In genomic region chr19:50724522-50725217, GRCh38 we compare ENCODE assay signal across 8 cellular contexts. TPM values are rescaled to one million over a fixed set of nuclear protein-coding genes. Genes with fewer than 3 reads are reported as not detected.
DNase-seq lines count a peak whose midpoint lies in the region; ATAC-seq and TF ChIP-seq lines count a peak whose summit lies in the region.

No MANE protein-coding gene starts in this region.

- H3K27ac ChIP-seq in CD4-positive, alpha-beta T cell (ENCODE audit: low read depth, low read length) = peak overlapping the region; percentile 41
- H3K27ac ChIP-seq in HUES64 (ENCODE audit: low read depth, low read length) = peak overlapping the region; percentile 49; the same call in 1 of the 2 replicates

- H3K4me1 Mint-ChIP-seq in CD4-positive, alpha-beta T cell (ENCODE audit: low read depth) = peaks cover 36% of the 10 kb centered on the region
- peaks cover 46% of the 10 kb centered on the region for H3K4me1 Mint-ChIP-seq in nephron

- no peaks in the 10 kb centered on the region for H3K36me3 ChIP-seq in HUES64 (ENCODE audit: insufficient read depth, low read length)

- intact Hi-C loops in CD4-positive, alpha-beta T cell (cut with DNase I, micrococcal nuclease) = loop anchor here (2.0 to 10.0 kb wide), 4 partner anchors 58 to 390 kb away; no protein-coding TSS in a partner anchor

- peak overlapping the region; percentile 77 for H3K9ac ChIP-seq in HUES64 (ENCODE audit: low read depth, low read length)

- peaks cover 52% of the 10 kb centered on the region for H3K27me3 Mint-ChIP-seq in CD4-positive, alpha-beta T cell
- peaks cover 5% of the 10 kb centered on the region for H3K27me3 Mint-ChIP-seq in nephron (ENCODE audit: low read depth)

- 49% methylated on average over 65 of the region's 65 CpGs for WGBS in HUES64

- peak overlapping the region; percentile 87 for H3K4me3 Mint-ChIP-seq in CD4-positive, alpha-beta T cell
- peak overlapping the region; percentile 89 to 91 (median 90) for H3K4me3 Mint-ChIP-seq in nephron

- POLR2A ChIA-PET in CD4-positive, alpha-beta T cell (lab: Charles Lee) = interaction anchor here (0.6 to 1.5 kb wide), 8 partner anchors 11 to 367 kb away, joined by 3 to 20 read pairs (median 4); partner anchors contain the start of genes JOSD2, NR1H2 and POLD1

- H3K36me3 Mint-ChIP-seq in CD4-positive, alpha-beta T cell (ENCODE audit: low read depth) = no peaks in the 10 kb centered on the region
- no peaks in the 10 kb centered on the region for H3K36me3 Mint-ChIP-seq in nephron (ENCODE audit: low read depth)

- ATAC-seq in CD4-positive, alpha-beta T cell (ENCODE audit: poor library complexity) = peak; percentile 84

- H3K27me3 ChIP-seq in CD4-positive, alpha-beta T cell (ENCODE audit: control insufficient read depth, insufficient read depth, low read length) = peaks cover 66% of the 10 kb centered on the region
- H3K27me3 ChIP-seq in HUES64 (ENCODE audit: insufficient read depth, low read length) = peaks cover 44% of the 10 kb centered on the region

- H3K9me3 Mint-ChIP-seq in CD4-positive, alpha-beta T cell = no peaks in the 10 kb centered on the region
- H3K9me3 Mint-ChIP-seq in nephron = no peaks in the 10 kb centered on the region

- CTCF ChIA-PET in CD4-positive, alpha-beta T cell (lab: Charles Lee) = interaction anchor here (0.5 to 1.1 kb wide), 2 partner anchors 56 to 76 kb away, joined by 3 read pairs; no protein-coding TSS in a partner anchor

- peak overlapping the region; percentile 70 for H3K27ac Mint-ChIP-seq in CD4-positive, alpha-beta T cell
- peak overlapping the region; percentile 62 to 89 (median 86) for H3K27ac Mint-ChIP-seq in nephron

- DNase-seq in CD4-positive, alpha-beta T cell = peak; percentile 75 to 97 (median 84)
- peak; percentile 100 for DNase-seq in GM20000 (ENCODE audit: low spot score)
- peak; percentile 41 for DNase-seq in RPMI8226
- peak; percentile 64 for DNase-seq in activated effector memory CD4-positive, alpha-beta T cell treated with Interleukin-2 at 50 U/mL for 16 hours
- DNase-seq in fibroblast of the aortic adventitia (ENCODE audit: low read depth) = peak; percentile 99
- peak; percentile 81 for DNase-seq in stimulated activated naive CD4-positive, alpha-beta T cell treated with Interleukin-2 at 50 U/mL for 16 hours (lab: John Stamatoyannopoulos, UW)

- TF ChIP-seq CTCF in CD4-positive, alpha-beta T cell (IDR thresholded peaks at IDR 0.05) = peak; percentile 50
- peak; percentile 68 for TF ChIP-seq CTCF in GM20000 (IDR thresholded peaks at IDR 0.05; ENCODE audit: extremely low read depth, missing control alignments)
- TF ChIP-seq CTCF in fibroblast of the aortic adventitia (IDR thresholded peaks at IDR 0.05; ENCODE audit: insufficient read depth, low read length) = peak; percentile 65
- peak; percentile 91 to 97 (median 94) for TF ChIP-seq CTCF in nephron (IDR thresholded peaks at IDR 0.05; ENCODE audit: unreplicated experiment in 3 of 3)

- H3K9me3 ChIP-seq in CD4-positive, alpha-beta T cell (ENCODE audit: control insufficient read depth, low read length) = no peaks in the 10 kb centered on the region
- peaks cover 15% of the 10 kb centered on the region; the same call in 1 of the 2 replicates for H3K9me3 ChIP-seq in HUES64 (ENCODE audit: insufficient read depth, low read depth, low read length)

- no peaks in the 10 kb centered on the region for H3K4me1 ChIP-seq in HUES64 (ENCODE audit: insufficient read depth, low read length)

- peak overlapping the region; percentile 76 for H3K4me3 ChIP-seq in HUES64 (ENCODE audit: low read length)
- H3K4me3 ChIP-seq in fibroblast of the aortic adventitia (ENCODE audit: low read depth, low read length) = peak overlapping the region; percentile 90

RNA-seq across cellular contexts. Expression of gene CLEC11A, which starts 1.5 kb away (rescaled TPM):
- total RNA-seq in CD4-positive, alpha-beta T cell = 1 to 10 TPM; 3.1 to 3.3 TPM
- polyA plus RNA-seq in HUES64 (2013, experiment 1 of 2) = 1.9 TPM
- polyA plus RNA-seq in HUES64 (2013, experiment 2 of 2) = 2.8 TPM
- total RNA-seq in fibroblast of the aortic adventitia (ENCODE audit: low replicate concordance) = 21.8 and 71.8 TPM in 2 replicates

RNA-seq across cellular contexts. Expression of gene SHANK1, which starts 5.1 kb away (rescaled TPM):
- total RNA-seq in CD4-positive, alpha-beta T cell = not detected
- polyA plus RNA-seq in HUES64 (2013, experiment 1 of 2) = 2.9 TPM
- polyA plus RNA-seq in HUES64 (2013, experiment 2 of 2) = 3.9 TPM
- total RNA-seq in fibroblast of the aortic adventitia (ENCODE audit: low replicate concordance) = 2.6 and 4.2 TPM in 2 replicates

RNA-seq across cellular contexts. Expression of gene GPR32, which starts 45.6 kb away (rescaled TPM):
- not detected for total RNA-seq in CD4-positive, alpha-beta T cell
- not detected for polyA plus RNA-seq in HUES64 (2013, experiment 1 of 2)
- not detected for polyA plus RNA-seq in HUES64 (2013, experiment 2 of 2)
- total RNA-seq in fibroblast of the aortic adventitia (ENCODE audit: low replicate concordance) = not detected in 2 replicates

Comparison
In these comparisons a context has a peak if more than half of its experiments do, and no peak if none do; other contexts are left out.
1. Peak in every context shown above with its lines: DNase-seq, ATAC-seq, H3K4me3 ChIP-seq and H3K27ac ChIP-seq.
2. DNase-seq: peak in every context shown above with its lines; median percentile 100 in GM20000; 99 in fibroblast of the aortic adventitia; 84 in CD4-positive, alpha-beta T cell; 81 in stimulated activated naive CD4-positive, alpha-beta T cell treated with Interleukin-2 at 50 U/mL for 16 hours; 64 in activated effector memory CD4-positive, alpha-beta T cell treated with Interleukin-2 at 50 U/mL for 16 hours; 41 in RPMI8226.